ENCODE assay signal across 19 cellular contexts in the genomic region with DNA sequence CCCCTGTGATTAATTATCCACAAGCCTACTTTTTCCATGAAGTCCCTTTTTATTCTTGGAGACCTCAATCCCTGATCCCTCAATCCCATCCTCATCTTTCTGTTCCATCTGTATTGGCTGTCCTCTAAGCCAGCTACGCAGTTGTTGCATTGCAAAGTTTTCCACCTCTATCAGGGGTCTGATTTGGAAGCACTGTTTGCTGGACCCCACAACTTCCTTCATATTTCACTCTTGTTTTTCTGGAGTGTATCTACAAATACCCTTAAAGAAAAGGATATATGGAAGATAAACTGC.
"Had no signal": no experiment of that assay in that cellular context is flagged by ENCODE, and none has a peak within 500 bp of the region (broad histone marks: within the 10 kb centered on the region; RNA-seq: fewer than 3 reads in every experiment).

No MANE protein-coding gene starts in this region.

- H3K4me3 ChIP-seq: body of pancreas, left ventricle myocardium inferior, stomach, testis, upper lobe of right lung had no signal

- H3K27me3 ChIP-seq: body of pancreas, stomach, testis, upper lobe of right lung had no signal

- H3K9me3 Mint-ChIP-seq: activated CD8-positive, alpha-beta T cell treated with anti-CD3 and anti-CD28 coated beads for 36 hours; activated naive CD4-positive, alpha-beta T cell treated with anti-CD3 and anti-CD28 coated beads, Interleukin-2, amount 50 U/mL, for 24 hours; activated T-cell treated with anti-CD3 and anti-CD28 coated beads, Interleukin-2, amount 50 U/mL, for 4 hours; central memory CD8-positive, alpha-beta T cell; memory B cell; T-helper 1 cell treated with Interleukin-12 subunit alpha and Interleukin-12 subunit beta and Interleukin-4 antibody, amounts not matched to agents 30 μg/mL and 1 μg/mL, for 36 hours had no signal

- H3K27ac ChIP-seq: body of pancreas, left ventricle myocardium inferior, testis, upper lobe of right lung had no signal

- H3K36me3 Mint-ChIP-seq: activated naive CD4-positive, alpha-beta T cell treated with anti-CD3 and anti-CD28 coated beads, Interleukin-2, amount 50 U/mL, for 24 hours; memory B cell; natural killer cell had no signal

- ATAC-seq: activated CD8-positive, alpha-beta T cell treated with anti-CD3 and anti-CD28 coated beads for 36 hours; activated T-cell treated with anti-CD3 and anti-CD28 coated beads, Interleukin-2, amount 50 U/mL, for 4 hours; body of pancreas; natural killer cell; upper lobe of right lung had no signal

- H3K4me1 ChIP-seq: left ventricle myocardium inferior, testis, upper lobe of right lung had no signal

- H3K4me3 Mint-ChIP-seq: activated CD8-positive, alpha-beta T cell treated with anti-CD3 and anti-CD28 coated beads for 36 hours; activated naive CD4-positive, alpha-beta T cell treated with anti-CD3 and anti-CD28 coated beads, Interleukin-2, amount 50 U/mL, for 24 hours; activated T-cell treated with anti-CD3 and anti-CD28 coated beads, Interleukin-2, amount 50 U/mL, for 4 hours; central memory CD8-positive, alpha-beta T cell; memory B cell; natural killer cell; T-helper 1 cell treated with Interleukin-12 subunit alpha and Interleukin-12 subunit beta and Interleukin-4 antibody, amounts not matched to agents 30 μg/mL and 1 μg/mL, for 36 hours had no signal

- DNase-seq: activated CD4-positive, alpha-beta T cell treated with anti-CD3 and anti-CD28 coated beads for 4 hours; activated CD8-positive, alpha-beta T cell treated with anti-CD3 and anti-CD28 coated beads for 36 hours; activated effector memory CD4-positive, alpha-beta T cell treated with Interleukin-2 at 50 U/mL for 16 hours; activated T-cell treated with anti-CD3 and anti-CD28 coated beads, Interleukin-2, amount 50 U/mL, for 4 hours; body of pancreas; effector memory CD4-positive, alpha-beta T cell; kidney; left ventricle myocardium inferior; natural killer cell; nucleus accumbens; stimulated activated CD4-positive, alpha-beta T cell treated with anti-CD3 and anti-CD28 coated beads, Interleukin-12 subunit alpha, Interleukin-12 subunit beta, amount 100 ng/mL, for 4 hours; stimulated activated CD4-positive, alpha-beta T cell treated with anti-CD3 and anti-CD28 coated beads, Interleukin-2, amount 100 ng/mL, for 24 hours; stomach; testis; upper lobe of right lung had no signal

- H3K27ac Mint-ChIP-seq: activated CD8-positive, alpha-beta T cell treated with anti-CD3 and anti-CD28 coated beads for 36 hours; activated naive CD4-positive, alpha-beta T cell treated with anti-CD3 and anti-CD28 coated beads, Interleukin-2, amount 50 U/mL, for 24 hours; memory B cell; natural killer cell; T-helper 1 cell treated with Interleukin-12 subunit alpha and Interleukin-12 subunit beta and Interleukin-4 antibody, amounts not matched to agents 30 μg/mL and 1 μg/mL, for 36 hours had no signal

- H3K9me3 ChIP-seq: body of pancreas, left ventricle myocardium inferior, stomach, testis, upper lobe of right lung had no signal

- H3K4me1 Mint-ChIP-seq: activated naive CD4-positive, alpha-beta T cell treated with anti-CD3 and anti-CD28 coated beads, Interleukin-2, amount 50 U/mL, for 24 hours; central memory CD8-positive, alpha-beta T cell; memory B cell; natural killer cell had no signal
